8 cellular contexts compared by ENCODE assay signal in the genomic region with DNA sequence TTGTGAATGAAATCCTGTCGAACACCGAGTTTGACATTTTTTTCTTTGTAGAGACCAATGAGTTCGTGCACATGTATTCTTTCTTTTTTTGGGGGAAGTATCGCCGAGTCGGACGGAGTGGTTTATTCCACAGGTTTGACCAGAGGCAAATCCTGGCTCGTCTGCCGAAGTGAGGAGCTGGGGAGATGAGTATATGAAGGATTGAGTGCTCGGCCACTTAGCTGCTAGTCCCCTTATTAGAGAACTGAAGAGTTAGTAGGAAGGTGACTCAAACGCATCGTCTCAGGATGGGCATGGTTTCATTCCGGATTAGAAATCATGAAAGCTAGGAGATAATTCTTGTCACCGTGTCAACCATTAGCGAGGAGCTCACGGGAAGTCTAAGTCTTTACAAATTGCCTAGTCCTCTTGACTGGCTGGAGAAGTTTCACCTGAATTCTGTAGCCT.
DNase-seq lines count a peak whose midpoint lies in the region; ATAC-seq and TF ChIP-seq lines count a peak whose summit lies in the region.

No MANE protein-coding gene starts in this region.

- H3K4me2 ChIP-seq in GM23338 = peak overlapping the region; percentile 99

- no peak for DNase-seq in GM23338 (ENCODE audit: low spot score)
- no peak for DNase-seq in NT2/D1 (ENCODE audit: low read depth, low spot score)
- peak; percentile 4 for DNase-seq in fibroblast of the aortic adventitia (ENCODE audit: low read depth)
- no peak for DNase-seq in skeletal muscle cell (ENCODE audit: low read depth)
- no peak for DNase-seq in NCI-H2081 treated with DMSO at 0.1 percent for 48 hours (lab: John Stamatoyannopoulos, UW)

- H3K9me2 ChIP-seq in GM23338 (ENCODE audit: insufficient read depth) = peaks cover 2% of the 10 kb centered on the region; the same call in 1 of the 2 replicates

- H3K4me1 ChIP-seq in GM23338 (ENCODE audit: insufficient read depth) (peaks cover 38% of the 10 kb centered on the region), NT2/D1 (ENCODE audit: insufficient read depth, insufficient read length) (no peaks in the 10 kb centered on the region)

- H3F3A ChIP-seq in GM23338 (replicated peaks; ENCODE audit: low read depth) = 0 out of 2 replicates have a peak, but pooled peaks cover 6% of the 10 kb centered on the region

- no peaks in the 10 kb centered on the region for H4K20me1 ChIP-seq in GM23338 (replicated peaks; ENCODE audit: insufficient read depth)

- H3K4me3 Mint-ChIP-seq in GM23338 = peak overlapping the region; percentile 85

- H3K36me3 ChIP-seq in GM23338 (ENCODE audit: insufficient read depth) = no peaks in the 10 kb centered on the region
- no peaks in the 10 kb centered on the region for H3K36me3 ChIP-seq in NT2/D1 (ENCODE audit: insufficient read depth, insufficient read length, low read length)

- peak overlapping the region; percentile 95 for H3K4me3 ChIP-seq in GM23338
- peak overlapping the region; percentile 88 for H3K4me3 ChIP-seq in NT2/D1 (ENCODE audit: insufficient read length, low read depth)
- H3K4me3 ChIP-seq in fibroblast of the aortic adventitia (ENCODE audit: low read depth, low read length) = peak overlapping the region; percentile 63
- H3K4me3 ChIP-seq in skeletal muscle cell (ENCODE audit: low read depth, low read length) = peak overlapping the region; percentile 61

- H3K36me3 Mint-ChIP-seq in GM23338 (ENCODE audit: low read depth) = peaks cover 24% of the 10 kb centered on the region

- H3K9me3 ChIP-seq in NT2/D1 (ENCODE audit: insufficient read depth, low read length) = peaks cover 8% of the 10 kb centered on the region; the same call in 1 of the 2 replicates

- H3K27ac ChIP-seq in GM23338 (ENCODE audit: low read depth) = no peak overlapping the region

- H2AFZ ChIP-seq in GM23338 = peak overlapping the region; percentile 97

- peaks cover 8% of the 10 kb centered on the region; the same call in 1 of the 2 replicates for H3K79me2 ChIP-seq in GM23338 (replicated peaks; ENCODE audit: insufficient read depth)

- peaks cover 14% of the 10 kb centered on the region for H3K9me3 Mint-ChIP-seq in GM23338

- TF ChIP-seq CTCF in GM23338 (conservative IDR thresholded peaks at IDR 0.05; ENCODE audit: low read depth in 2 of 2) (no peak), fibroblast of the aortic adventitia (IDR thresholded peaks at IDR 0.05; ENCODE audit: insufficient read depth, low read length) (no peak)

- H3K27ac Mint-ChIP-seq in GM23338 = peak overlapping the region; percentile 17; the same call in 1 of the 2 replicates

- H3K27me3 ChIP-seq in GM23338 (ENCODE audit: insufficient read depth) (peaks cover 38% of the 10 kb centered on the region), NT2/D1 (ENCODE audit: insufficient read depth, insufficient read length) (peaks cover 20% of the 10 kb centered on the region)

- H3K27me3 Mint-ChIP-seq in GM23338 (ENCODE audit: insufficient read depth, low read depth, poor library complexity) = peaks cover 6% of the 10 kb centered on the region

- peaks cover 34% of the 10 kb centered on the region for H3K4me1 Mint-ChIP-seq in GM23338

- peak; percentile 19 for ATAC-seq in GM18498 (IDR thresholded peaks at IDR 0.05; ENCODE audit: unreplicated experiment)
- ATAC-seq in GM23338 = no peak
- no peak for ATAC-seq in HG02840 (IDR thresholded peaks at IDR 0.05; ENCODE audit: low FRiP score, unreplicated experiment)
- no peak for ATAC-seq in HG03469 (IDR thresholded peaks at IDR 0.05; ENCODE audit: unreplicated experiment)

- peak overlapping the region; percentile 96 for H3K9ac ChIP-seq in NT2/D1 (ENCODE audit: insufficient read length, low read depth)

TF ChIP-seq in GM23338, 12 proteins besides CTCF, POLR2A, EP300 and RAD21 (continues in another document):
- TF ChIP-seq POLR2AphosphoS5 (IDR thresholded peaks at IDR 0.05; ENCODE audit: low read depth) (no peak), ZNF331 (CRISPR knock-in tag; IDR thresholded peaks at IDR 0.05; ENCODE audit: low read depth) (no peak), NANOG (IDR thresholded peaks at IDR 0.05; ENCODE audit: borderline replicate concordance) (no peak), JUNB (IDR thresholded peaks at IDR 0.05; ENCODE audit: unreplicated experiment) (no peak), STAT1 (IDR thresholded peaks at IDR 0.05; ENCODE audit: unreplicated experiment) (no peak)
- TF ChIP-seq, protein P1, sequence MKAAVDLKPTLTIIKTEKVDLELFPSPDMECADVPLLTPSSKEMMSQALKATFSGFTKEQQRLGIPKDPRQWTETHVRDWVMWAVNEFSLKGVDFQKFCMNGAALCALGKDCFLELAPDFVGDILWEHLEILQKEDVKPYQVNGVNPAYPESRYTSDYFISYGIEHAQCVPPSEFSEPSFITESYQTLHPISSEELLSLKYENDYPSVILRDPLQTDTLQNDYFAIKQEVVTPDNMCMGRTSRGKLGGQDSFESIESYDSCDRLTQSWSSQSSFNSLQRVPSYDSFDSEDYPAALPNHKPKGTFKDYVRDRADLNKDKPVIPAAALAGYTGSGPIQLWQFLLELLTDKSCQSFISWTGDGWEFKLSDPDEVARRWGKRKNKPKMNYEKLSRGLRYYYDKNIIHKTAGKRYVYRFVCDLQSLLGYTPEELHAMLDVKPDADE (IDR thresholded peaks at IDR 0.05) = no peak
- TF ChIP-seq, protein P2, sequence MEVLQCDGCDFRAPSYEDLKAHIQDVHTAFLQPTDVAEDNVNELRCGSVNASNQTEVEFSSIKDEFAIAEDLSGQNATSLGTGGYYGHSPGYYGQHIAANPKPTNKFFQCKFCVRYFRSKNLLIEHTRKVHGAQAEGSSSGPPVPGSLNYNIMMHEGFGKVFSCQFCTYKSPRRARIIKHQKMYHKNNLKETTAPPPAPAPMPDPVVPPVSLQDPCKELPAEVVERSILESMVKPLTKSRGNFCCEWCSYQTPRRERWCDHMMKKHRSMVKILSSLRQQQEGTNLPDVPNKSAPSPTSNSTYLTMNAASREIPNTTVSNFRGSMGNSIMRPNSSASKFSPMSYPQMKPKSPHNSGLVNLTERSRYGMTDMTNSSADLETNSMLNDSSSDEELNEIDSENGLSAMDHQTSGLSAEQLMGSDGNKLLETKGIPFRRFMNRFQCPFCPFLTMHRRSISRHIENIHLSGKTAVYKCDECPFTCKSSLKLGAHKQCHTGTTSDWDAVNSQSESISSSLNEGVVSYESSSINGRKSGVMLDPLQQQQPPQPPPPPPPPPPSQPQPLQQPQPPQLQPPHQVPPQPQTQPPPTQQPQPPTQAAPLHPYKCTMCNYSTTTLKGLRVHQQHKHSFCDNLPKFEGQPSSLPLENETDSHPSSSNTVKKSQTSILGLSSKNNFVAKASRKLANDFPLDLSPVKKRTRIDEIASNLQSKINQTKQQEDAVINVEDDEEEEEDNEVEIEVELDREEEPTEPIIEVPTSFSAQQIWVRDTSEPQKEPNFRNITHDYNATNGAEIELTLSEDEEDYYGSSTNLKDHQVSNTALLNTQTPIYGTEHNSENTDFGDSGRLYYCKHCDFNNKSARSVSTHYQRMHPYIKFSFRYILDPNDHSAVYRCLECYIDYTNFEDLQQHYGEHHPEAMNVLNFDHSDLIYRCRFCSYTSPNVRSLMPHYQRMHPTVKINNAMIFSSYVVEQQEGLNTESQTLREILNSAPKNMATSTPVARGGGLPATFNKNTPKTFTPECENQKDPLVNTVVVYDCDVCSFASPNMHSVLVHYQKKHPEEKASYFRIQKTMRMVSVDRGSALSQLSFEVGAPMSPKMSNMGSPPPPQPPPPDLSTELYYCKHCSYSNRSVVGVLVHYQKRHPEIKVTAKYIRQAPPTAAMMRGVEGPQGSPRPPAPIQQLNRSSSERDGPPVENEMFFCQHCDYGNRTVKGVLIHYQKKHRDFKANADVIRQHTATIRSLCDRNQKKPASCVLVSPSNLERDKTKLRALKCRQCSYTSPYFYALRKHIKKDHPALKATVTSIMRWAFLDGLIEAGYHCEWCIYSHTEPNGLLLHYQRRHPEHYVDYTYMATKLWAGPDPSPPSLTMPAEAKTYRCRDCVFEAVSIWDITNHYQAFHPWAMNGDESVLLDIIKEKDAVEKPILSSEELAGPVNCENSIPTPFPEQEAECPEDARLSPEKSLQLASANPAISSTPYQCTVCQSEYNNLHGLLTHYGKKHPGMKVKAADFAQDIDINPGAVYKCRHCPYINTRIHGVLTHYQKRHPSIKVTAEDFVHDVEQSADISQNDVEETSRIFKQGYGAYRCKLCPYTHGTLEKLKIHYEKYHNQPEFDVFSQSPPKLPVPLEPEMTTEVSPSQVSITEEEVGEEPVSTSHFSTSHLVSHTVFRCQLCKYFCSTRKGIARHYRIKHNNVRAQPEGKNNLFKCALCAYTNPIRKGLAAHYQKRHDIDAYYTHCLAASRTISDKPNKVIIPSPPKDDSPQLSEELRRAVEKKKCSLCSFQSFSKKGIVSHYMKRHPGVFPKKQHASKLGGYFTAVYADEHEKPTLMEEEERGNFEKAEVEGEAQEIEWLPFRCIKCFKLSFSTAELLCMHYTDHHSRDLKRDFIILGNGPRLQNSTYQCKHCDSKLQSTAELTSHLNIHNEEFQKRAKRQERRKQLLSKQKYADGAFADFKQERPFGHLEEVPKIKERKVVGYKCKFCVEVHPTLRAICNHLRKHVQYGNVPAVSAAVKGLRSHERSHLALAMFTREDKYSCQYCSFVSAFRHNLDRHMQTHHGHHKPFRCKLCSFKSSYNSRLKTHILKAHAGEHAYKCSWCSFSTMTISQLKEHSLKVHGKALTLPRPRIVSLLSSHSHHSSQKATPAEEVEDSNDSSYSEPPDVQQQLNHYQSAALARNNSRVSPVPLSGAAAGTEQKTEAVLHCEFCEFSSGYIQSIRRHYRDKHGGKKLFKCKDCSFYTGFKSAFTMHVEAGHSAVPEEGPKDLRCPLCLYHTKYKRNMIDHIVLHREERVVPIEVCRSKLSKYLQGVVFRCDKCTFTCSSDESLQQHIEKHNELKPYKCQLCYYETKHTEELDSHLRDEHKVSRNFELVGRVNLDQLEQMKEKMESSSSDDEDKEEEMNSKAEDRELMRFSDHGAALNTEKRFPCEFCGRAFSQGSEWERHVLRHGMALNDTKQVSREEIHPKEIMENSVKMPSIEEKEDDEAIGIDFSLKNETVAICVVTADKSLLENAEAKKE (CRISPR knock-in tag; IDR thresholded peaks at IDR 0.05) = no peak
